In the genomic region with DNA sequence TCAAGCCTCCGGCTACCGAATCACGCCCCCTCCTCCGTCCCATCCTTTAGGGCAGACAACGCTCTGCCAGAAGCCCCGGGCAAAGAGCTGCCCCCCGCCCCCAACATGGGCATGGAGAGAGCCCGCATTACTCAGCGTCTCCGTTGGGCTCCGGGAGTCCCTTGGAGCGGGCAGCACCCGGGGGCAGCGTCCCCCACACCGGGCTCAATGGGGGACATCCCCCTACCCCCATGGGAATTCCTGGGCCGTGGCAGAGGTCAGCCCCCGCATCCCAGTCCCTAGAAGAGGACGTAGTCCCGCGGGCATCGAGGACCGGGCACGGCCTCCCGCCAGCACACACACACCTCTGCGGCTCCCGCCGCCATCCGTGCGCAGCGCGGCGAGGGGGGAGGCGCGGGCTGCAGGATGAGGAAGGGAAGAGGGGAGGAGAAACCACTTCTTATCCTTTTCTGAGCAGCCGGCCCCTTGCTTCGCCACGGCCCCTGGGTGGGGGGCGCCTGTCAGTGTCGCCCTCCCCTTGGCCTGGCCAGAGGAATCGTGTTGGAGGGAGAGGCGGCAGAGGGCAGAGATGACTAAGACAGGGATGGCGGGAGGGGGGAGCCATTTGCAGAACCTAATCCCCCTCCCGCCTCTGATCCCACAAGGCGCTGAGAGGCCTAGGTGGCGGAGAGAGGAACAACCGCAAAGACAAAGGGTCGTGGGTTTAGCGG, we compare ENCODE assay signal across 8 cellular contexts. TPM values are rescaled to one million over a fixed set of nuclear protein-coding genes. Genes with fewer than 3 reads are reported as not detected.
DNase-seq lines count a peak whose midpoint lies in the region; ATAC-seq and TF ChIP-seq lines count a peak whose summit lies in the region.

No MANE protein-coding gene starts in this region.

- H3K4me3 Mint-ChIP-seq in Calu3 (ENCODE audit: low read depth, unreplicated experiment) (peak overlapping the region; percentile 82), mesothelial cell of epicardium (peak overlapping the region; percentile 78)
- H3K4me3 Mint-ChIP-seq in effector memory CD8-positive, alpha-beta T cell = peak overlapping the region; percentile 66 to 72

- H3K9ac ChIP-seq in HUES6 (ENCODE audit: low read length) = peak overlapping the region; percentile 81

- H3K27ac ChIP-seq in HUES6 (ENCODE audit: low read depth, low read length) (peak overlapping the region; percentile 64; the same call in 1 of the 2 replicates), aorta (ENCODE audit: low read depth in 1 of 2, low read length in 2 of 2) (no peak overlapping the region)

- H3K36me3 ChIP-seq in HUES6 (ENCODE audit: control insufficient read depth, insufficient read depth, low read length) (peaks cover 5% of the 10 kb centered on the region; the same call in 1 of the 2 replicates), aorta (ENCODE audit: control insufficient read depth in 1 of 2, insufficient read depth in 2 of 2, low read length in 1 of 2) (no peaks in the 10 kb centered on the region)

- peaks cover 14% of the 10 kb centered on the region for H3K4me1 Mint-ChIP-seq in Calu3 (ENCODE audit: low read depth, unreplicated experiment)
- H3K4me1 Mint-ChIP-seq in effector memory CD8-positive, alpha-beta T cell (ENCODE audit: low read depth in 2 of 2) = peaks cover 0 to 4% of the 10 kb centered on the region in 2 donors
- peaks cover 12% of the 10 kb centered on the region for H3K4me1 Mint-ChIP-seq in mesothelial cell of epicardium

- H3K4me1 ChIP-seq in HUES6 (ENCODE audit: control insufficient read depth, insufficient read depth, low read length) (peaks cover 26% of the 10 kb centered on the region), aorta (ENCODE audit: control insufficient read depth in 1 of 2, insufficient read depth in 2 of 2, low read length in 2 of 2) (no peaks in the 10 kb centered on the region)

- H3K27me3 Mint-ChIP-seq in Calu3 (ENCODE audit: unreplicated experiment) (no peaks in the 10 kb centered on the region), mesothelial cell of epicardium (ENCODE audit: low read depth) (peaks cover 8% of the 10 kb centered on the region)
- peaks cover 26 to 45% of the 10 kb centered on the region in 2 donors for H3K27me3 Mint-ChIP-seq in effector memory CD8-positive, alpha-beta T cell

- H3K36me3 Mint-ChIP-seq in Calu3 (ENCODE audit: insufficient read depth, unreplicated experiment) (peaks cover 27% of the 10 kb centered on the region), mesothelial cell of epicardium (no peaks in the 10 kb centered on the region)
- H3K36me3 Mint-ChIP-seq in effector memory CD8-positive, alpha-beta T cell (ENCODE audit: insufficient read depth) = no peaks in the 10 kb centered on the region

- DNase-seq in Calu3 = peak; percentile 40
- DNase-seq in SHP77 treated with DMSO at 0.1 percent for 48 hours (lab: John Stamatoyannopoulos, UW) = peak; percentile 16
- DNase-seq in effector memory CD8-positive, alpha-beta T cell = no peak
- DNase-seq in mesothelial cell of epicardium (ENCODE audit: low spot score in 2 of 2, unreplicated experiment in 2 of 2) = peak in 1 of 2 experiments; percentile 53
- DNase-seq in aorta = peak in 1 of 2 donors; percentile 78
- DNase-seq in GOT3 (lab: John Stamatoyannopoulos, UW) = no peak

- H3K9me3 ChIP-seq in HUES6 (ENCODE audit: control insufficient read depth, insufficient read depth, low read depth, low read length) (no peaks in the 10 kb centered on the region), aorta (ENCODE audit: control insufficient read depth, low read length) (no peaks in the 10 kb centered on the region)

- H3K9me3 Mint-ChIP-seq in Calu3 (ENCODE audit: low read depth, unreplicated experiment) (no peaks in the 10 kb centered on the region), mesothelial cell of epicardium (no peaks in the 10 kb centered on the region)
- H3K9me3 Mint-ChIP-seq in effector memory CD8-positive, alpha-beta T cell = no peaks in the 10 kb centered on the region

- H3K4me3 ChIP-seq in HUES6 (ENCODE audit: low read depth, low read length) = peak overlapping the region; percentile 71
- H3K4me3 ChIP-seq in aorta (ENCODE audit: low read length in 2 of 2) = peak overlapping the region in 1 of 2 donors; percentile 38

- TF ChIP-seq CTCF in Calu3 (IDR thresholded peaks at IDR 0.05; ENCODE audit: unreplicated experiment) = no peak
- no peak for TF ChIP-seq CTCF in mesothelial cell of epicardium (IDR thresholded peaks at IDR 0.05; ENCODE audit: unreplicated experiment)

- CTCF ChIA-PET in Calu3 (lab: Charles Lee) = no interaction called here

- H3K27me3 ChIP-seq in HUES6 (ENCODE audit: control insufficient read depth, insufficient read depth, low read length) (no peaks in the 10 kb centered on the region), aorta (ENCODE audit: control insufficient read depth in 1 of 2, insufficient read depth in 2 of 2, low read length in 1 of 2) (no peaks in the 10 kb centered on the region)

- H3K27ac Mint-ChIP-seq in Calu3 (ENCODE audit: unreplicated experiment) (no peak overlapping the region), mesothelial cell of epicardium (peak overlapping the region; percentile 56)
- H3K27ac Mint-ChIP-seq in effector memory CD8-positive, alpha-beta T cell = no peak overlapping the region

- BruUV-seq in Calu3 (replicated peaks; lab: Mats Ljungman, UMichigan) = no TSS peak

- no peak for ATAC-seq in effector memory CD8-positive, alpha-beta T cell (replicated peaks)
- ATAC-seq in aorta (ENCODE audit: low FRiP score) = peak; percentile 43
- ATAC-seq in HG02973 (IDR thresholded peaks at IDR 0.05; ENCODE audit: unreplicated experiment) = no peak

- intact Hi-C loops in Calu3 (cut with micrococcal nuclease; ENCODE audit: unreplicated experiment) = no loop called here
- intact Hi-C loops in aorta (cut with DNase I) = no loop called here

- 3% methylated on average over 35 to 48 of the region's 48 CpGs for WGBS in aorta, 2 donors

RNA-seq across cellular contexts. Expression of a gene that starts 0.8 kb away (rescaled TPM):
- total RNA-seq in Calu3 (2022) (30.8 and 40.0 TPM in 2 replicates), mesothelial cell of epicardium (86.8 to 98.6 TPM (median 89.2 TPM) in 3 replicates), aorta (100 to 1,000 TPM in 1 of 2 donors, 1 to 10 TPM in 1; 9.3 to 114 TPM)
- 1 to 10 TPM in 1 of 2 donors, under 1 TPM in 1; 0.43 to 2.1 TPM for polyA plus RNA-seq in aorta

RNA-seq across cellular contexts. Expression of a gene that starts 12.6 kb away (rescaled TPM):
- 85.8 and 93.7 TPM in 2 replicates for total RNA-seq in Calu3 (2022)
- total RNA-seq in mesothelial cell of epicardium = 152 to 157 TPM (median 155 TPM) in 3 replicates
- 100 to 1,000 TPM in 1 of 2 donors, 10 to 100 TPM in 1; 82.3 to 117 TPM for total RNA-seq in aorta
- 10 to 100 TPM; 38.4 to 67.2 TPM for polyA plus RNA-seq in aorta

RNA-seq across cellular contexts. Expression of a gene that starts 43.9 kb away (rescaled TPM):
- total RNA-seq in Calu3 (2022) = 77.6 and 82.3 TPM in 2 replicates
- 60.7 to 64.4 TPM (median 63.1 TPM) in 3 replicates for total RNA-seq in mesothelial cell of epicardium
- 10 to 100 TPM; 46.7 to 54.3 TPM for total RNA-seq in aorta
- 100 to 1,000 TPM; 164 to 278 TPM for polyA plus RNA-seq in aorta

RNA-seq across cellular contexts. Expression of a gene that starts 54.7 kb away (rescaled TPM):
- total RNA-seq in Calu3 (2022) = 2,733 and 4,208 TPM in 2 replicates
- not detected in 3 replicates for total RNA-seq in mesothelial cell of epicardium
- 1 to 10 TPM in 1 of 2 donors, under 1 TPM in 1; 0.84 to 1.1 TPM for total RNA-seq in aorta
- polyA plus RNA-seq in aorta = 1 to 10 TPM in 1 of 2 donors, under 1 TPM in 1; 0.90 to 5.6 TPM

Comparison
In these comparisons a context has a peak if more than half of its experiments do, and no peak if none do; other contexts are left out.
1. DNase-seq: peak in Calu3 (single experiment) and SHP77 treated with DMSO at 0.1 percent for 48 hours (single experiment); none in effector memory CD8-positive, alpha-beta T cell (0 of 3) and GOT3 (single experiment).
2. Peak in every context shown above with its lines, with median percentiles within 50 percentile points of each other: H3K4me3 Mint-ChIP-seq.